18 cellular contexts compared by ENCODE assay signal in the genomic region with DNA sequence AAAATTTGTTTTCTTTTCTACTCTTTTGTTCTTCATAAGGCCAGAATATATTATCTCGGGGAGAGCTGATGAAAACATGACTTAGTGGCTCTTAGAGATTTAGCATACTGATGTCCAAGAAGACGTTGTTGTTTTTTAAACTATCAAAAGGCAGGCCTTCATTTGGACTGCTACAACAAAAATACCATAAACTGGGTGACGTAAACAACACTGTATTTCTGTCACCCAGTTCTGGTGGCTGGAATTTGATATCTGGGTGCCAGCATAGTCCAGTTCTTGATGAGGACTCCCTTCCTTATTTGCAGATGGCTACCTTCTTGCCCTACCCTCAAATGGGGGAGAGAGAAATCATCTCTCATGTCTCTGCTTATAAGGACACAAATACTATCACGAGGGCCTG. TPM values are rescaled to one million over a fixed set of nuclear protein-coding genes. Genes with fewer than 3 reads are reported as not detected.
DNase-seq lines count a peak whose midpoint lies in the region; ATAC-seq and TF ChIP-seq lines count a peak whose summit lies in the region.
"Had no signal": no experiment of that assay in that cellular context is flagged by ENCODE, and none has a peak within 500 bp of the region (broad histone marks: within the 10 kb centered on the region; RNA-seq: fewer than 3 reads in every experiment).

No MANE protein-coding gene starts in this region.

- WGBS in sigmoid colon, 2 donors = 79 to 88% methylated on average over 4 of the region's 4 CpGs

- H2AFZ ChIP-seq in ACC112 (ENCODE audit: low read length, unreplicated experiment) = no peak overlapping the region

- no peaks in the 10 kb centered on the region for H3K27me3 ChIP-seq in ACC112 (ENCODE audit: insufficient read depth, low read length)
- no peaks in the 10 kb centered on the region for H3K27me3 ChIP-seq in brain microvascular endothelial cell (replicated peaks)
- H3K27me3 ChIP-seq in sigmoid colon = no peaks in the 10 kb centered on the region
- H3K27me3 ChIP-seq: SJCRH30 had no signal

- CTCF ChIA-PET in WTC11 (lab: Charles Lee) = interaction anchor here (1.7 kb wide), 1 partner anchor 7 kb away, joined by 4 read pairs; no protein-coding TSS in a partner anchor

- H3K9me3 ChIP-seq in sigmoid colon = no peaks in the 10 kb centered on the region
- H3K9me3 ChIP-seq: A549, SJCRH30 had no signal

- DNase-seq in brain microvascular endothelial cell = no peak
- DNase-seq in left ventricle myocardium superior = no peak
- DNase-seq in sigmoid colon = no peak
- DNase-seq in WTC11 (ENCODE audit: low spot score) = no peak
- DNase-seq in globus pallidus (ENCODE audit: low spot score) = no peak
- DNase-seq in stimulated activated naive CD4-positive, alpha-beta T cell (lab: John Stamatoyannopoulos, UW) = no peak
- no peak for DNase-seq in activated effector memory CD4-positive, alpha-beta T cell treated with Interleukin-2 at 50 U/mL for 16 hours
- DNase-seq: activated CD4-positive, alpha-beta memory T cell treated with anti-CD3 and anti-CD28 coated beads, Interleukin-2, amount 10 ng/mL, durations not matched to agents 7 days and 5 days; activated naive CD8-positive, alpha-beta T cell treated with anti-CD3 and anti-CD28 coated beads, Interleukin-2, amount 50 U/mL, for 24 hours; C1 segment of cervical spinal cord; caudate nucleus; effector memory CD8-positive, alpha-beta T cell; NCI-H1105; NCI-H526; SJCRH30; stimulated activated CD4-positive, alpha-beta T cell treated with anti-CD3 and anti-CD28 coated beads, Interleukin-2, amount 100 ng/mL, for 24 hours had no signal

- no peak for TF ChIP-seq EP300 in sigmoid colon (IDR thresholded peaks at IDR 0.05)

- H3K4me3 Mint-ChIP-seq in WTC11 = no peak overlapping the region
- H3K4me3 Mint-ChIP-seq: activated CD4-positive, alpha-beta memory T cell treated with anti-CD3 and anti-CD28 coated beads, Interleukin-2, amount 10 ng/mL, durations not matched to agents 7 days and 5 days; activated naive CD8-positive, alpha-beta T cell treated with anti-CD3 and anti-CD28 coated beads, Interleukin-2, amount 50 U/mL, for 24 hours; effector memory CD8-positive, alpha-beta T cell had no signal

- H3K9me3 Mint-ChIP-seq in WTC11 = no peaks in the 10 kb centered on the region
- H3K9me3 Mint-ChIP-seq: activated CD4-positive, alpha-beta memory T cell treated with anti-CD3 and anti-CD28 coated beads, Interleukin-2, amount 10 ng/mL, durations not matched to agents 7 days and 5 days; activated naive CD8-positive, alpha-beta T cell treated with anti-CD3 and anti-CD28 coated beads, Interleukin-2, amount 50 U/mL, for 24 hours; effector memory CD8-positive, alpha-beta T cell had no signal

- H3K27me3 Mint-ChIP-seq in WTC11 (ENCODE audit: low read depth) = no peaks in the 10 kb centered on the region
- H3K27me3 Mint-ChIP-seq: activated CD4-positive, alpha-beta memory T cell treated with anti-CD3 and anti-CD28 coated beads, Interleukin-2, amount 10 ng/mL, durations not matched to agents 7 days and 5 days; activated naive CD8-positive, alpha-beta T cell treated with anti-CD3 and anti-CD28 coated beads, Interleukin-2, amount 50 U/mL, for 24 hours; effector memory CD8-positive, alpha-beta T cell had no signal

- TF ChIP-seq CTCF in brain microvascular endothelial cell (IDR thresholded peaks at IDR 0.05; ENCODE audit: low read depth, low read length, missing control alignments) (no peak), sigmoid colon (IDR thresholded peaks at IDR 0.05) (no peak), WTC11 (IDR thresholded peaks at IDR 0.05) (no peak)

- no peaks in the 10 kb centered on the region for H3K36me3 ChIP-seq in ACC112 (ENCODE audit: insufficient read depth, low read length)
- H3K36me3 ChIP-seq in brain microvascular endothelial cell (replicated peaks) = no peaks in the 10 kb centered on the region
- no peaks in the 10 kb centered on the region for H3K36me3 ChIP-seq in sigmoid colon
- H3K36me3 ChIP-seq: SJCRH30 had no signal

- in situ Hi-C loops in brain microvascular endothelial cell (cut with HindIII; ENCODE audit: low pct_ligation_motif_present, low sequenced_read_pairs) = no loop called here

- no peaks in the 10 kb centered on the region for H3K79me2 ChIP-seq in ACC112 (ENCODE audit: control insufficient read depth, insufficient read depth, low read length, unreplicated experiment)

- no peak overlapping the region for H3K4me3 ChIP-seq in ACC112 (ENCODE audit: low read depth, low read length)
- no peak overlapping the region for H3K4me3 ChIP-seq in brain microvascular endothelial cell (ENCODE audit: low read depth, low read length)
- H3K4me3 ChIP-seq in sigmoid colon = no peak overlapping the region
- H3K4me3 ChIP-seq: A549, SJCRH30 had no signal

- TF ChIP-seq POLR2A in sigmoid colon (IDR thresholded peaks at IDR 0.05) = no peak

- ATAC-seq in left ventricle myocardium superior (peak; percentile 43), WTC11 (no peak)
- ATAC-seq: A549; activated naive CD8-positive, alpha-beta T cell treated with anti-CD3 and anti-CD28 coated beads, Interleukin-2, amount 50 U/mL, for 24 hours; effector memory CD8-positive, alpha-beta T cell had no signal

- intact Hi-C loops in left ventricle myocardium superior (cut with micrococcal nuclease) (no loop called here), sigmoid colon (cut with DNase I) (loop anchor here (5.0 kb wide), 1 partner anchor 45 kb away; a partner anchor contains a TSS)

- peaks cover 20% of the 10 kb centered on the region for H3K4me1 ChIP-seq in ACC112 (ENCODE audit: control insufficient read depth, insufficient read depth, low read length, unreplicated experiment)
- H3K4me1 ChIP-seq in sigmoid colon = peaks cover 0 to 28% (median 26%) of the 10 kb centered on the region in 4 donors
- H3K4me1 ChIP-seq: SJCRH30 had no signal

- H3K27ac ChIP-seq in ACC112 (ENCODE audit: low read depth, low read length) = peak overlapping the region; percentile 34
- H3K27ac ChIP-seq in brain microvascular endothelial cell = peak overlapping the region; percentile 7
- peak overlapping the region; percentile 60 to 69 (median 67) for H3K27ac ChIP-seq in sigmoid colon
- H3K27ac ChIP-seq: A549, SJCRH30 had no signal

- H3K36me3 Mint-ChIP-seq in WTC11 = no peaks in the 10 kb centered on the region

- POLR2A ChIA-PET in WTC11 (lab: Charles Lee) = no interaction called here

- H3K27ac Mint-ChIP-seq in WTC11 = no peak overlapping the region
- H3K27ac Mint-ChIP-seq: activated CD4-positive, alpha-beta memory T cell treated with anti-CD3 and anti-CD28 coated beads, Interleukin-2, amount 10 ng/mL, durations not matched to agents 7 days and 5 days; activated naive CD8-positive, alpha-beta T cell treated with anti-CD3 and anti-CD28 coated beads, Interleukin-2, amount 50 U/mL, for 24 hours; effector memory CD8-positive, alpha-beta T cell had no signal

- H3K4me1 Mint-ChIP-seq in WTC11 = peaks cover 13% of the 10 kb centered on the region

TF ChIP-seq in WTC11, 78 proteins besides CTCF, POLR2A, EP300 and RAD21 (continues in another document):
- TF ChIP-seq PRRX2 (CRISPR knock-in tag; IDR thresholded peaks at IDR 0.05) (no peak), MYBL2 (CRISPR knock-in tag; IDR thresholded peaks at IDR 0.05) (no peak), ELF4 (CRISPR knock-in tag; IDR thresholded peaks at IDR 0.05; ENCODE audit: low read depth) (no peak)
- TF ChIP-seq, protein P1, sequence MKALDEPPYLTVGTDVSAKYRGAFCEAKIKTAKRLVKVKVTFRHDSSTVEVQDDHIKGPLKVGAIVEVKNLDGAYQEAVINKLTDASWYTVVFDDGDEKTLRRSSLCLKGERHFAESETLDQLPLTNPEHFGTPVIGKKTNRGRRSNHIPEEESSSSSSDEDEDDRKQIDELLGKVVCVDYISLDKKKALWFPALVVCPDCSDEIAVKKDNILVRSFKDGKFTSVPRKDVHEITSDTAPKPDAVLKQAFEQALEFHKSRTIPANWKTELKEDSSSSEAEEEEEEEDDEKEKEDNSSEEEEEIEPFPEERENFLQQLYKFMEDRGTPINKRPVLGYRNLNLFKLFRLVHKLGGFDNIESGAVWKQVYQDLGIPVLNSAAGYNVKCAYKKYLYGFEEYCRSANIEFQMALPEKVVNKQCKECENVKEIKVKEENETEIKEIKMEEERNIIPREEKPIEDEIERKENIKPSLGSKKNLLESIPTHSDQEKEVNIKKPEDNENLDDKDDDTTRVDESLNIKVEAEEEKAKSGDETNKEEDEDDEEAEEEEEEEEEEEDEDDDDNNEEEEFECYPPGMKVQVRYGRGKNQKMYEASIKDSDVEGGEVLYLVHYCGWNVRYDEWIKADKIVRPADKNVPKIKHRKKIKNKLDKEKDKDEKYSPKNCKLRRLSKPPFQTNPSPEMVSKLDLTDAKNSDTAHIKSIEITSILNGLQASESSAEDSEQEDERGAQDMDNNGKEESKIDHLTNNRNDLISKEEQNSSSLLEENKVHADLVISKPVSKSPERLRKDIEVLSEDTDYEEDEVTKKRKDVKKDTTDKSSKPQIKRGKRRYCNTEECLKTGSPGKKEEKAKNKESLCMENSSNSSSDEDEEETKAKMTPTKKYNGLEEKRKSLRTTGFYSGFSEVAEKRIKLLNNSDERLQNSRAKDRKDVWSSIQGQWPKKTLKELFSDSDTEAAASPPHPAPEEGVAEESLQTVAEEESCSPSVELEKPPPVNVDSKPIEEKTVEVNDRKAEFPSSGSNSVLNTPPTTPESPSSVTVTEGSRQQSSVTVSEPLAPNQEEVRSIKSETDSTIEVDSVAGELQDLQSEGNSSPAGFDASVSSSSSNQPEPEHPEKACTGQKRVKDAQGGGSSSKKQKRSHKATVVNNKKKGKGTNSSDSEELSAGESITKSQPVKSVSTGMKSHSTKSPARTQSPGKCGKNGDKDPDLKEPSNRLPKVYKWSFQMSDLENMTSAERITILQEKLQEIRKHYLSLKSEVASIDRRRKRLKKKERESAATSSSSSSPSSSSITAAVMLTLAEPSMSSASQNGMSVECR (CRISPR knock-in tag; IDR thresholded peaks at IDR 0.05; ENCODE audit: borderline replicate concordance) = no peak

RNA-seq across cellular contexts. Expression of a gene that starts 25.3 kb away (rescaled TPM):
- total RNA-seq in left ventricle myocardium superior = 53.5 TPM
- 1,000 to 10,000 TPM; 2,072 to 5,444 (median 3,070) TPM for total RNA-seq in sigmoid colon
- polyA plus RNA-seq in sigmoid colon = 100 to 1,000 TPM in 1 of 3 donors, 10 to 100 TPM in 2; 43.7 to 237 (median 78.1) TPM
- 4.4 to 7.3 TPM (median 5.3 TPM) in 3 replicates for total RNA-seq in WTC11 (2021)

RNA-seq across cellular contexts. Expression of a gene that starts 47.2 kb away (rescaled TPM):
- total RNA-seq in left ventricle myocardium superior = 2.4 TPM
- total RNA-seq in sigmoid colon = 10 to 100 TPM in 3 of 4 donors, 1 to 10 TPM in 1; 9.9 to 29.6 (median 13.2) TPM
- polyA plus RNA-seq in sigmoid colon = 10 to 100 TPM in 2 of 3 donors, 1 to 10 TPM in 1; 9.0 to 11.0 (median 10.6) TPM
- 3.9 to 4.6 TPM (median 4.2 TPM) in 3 replicates for total RNA-seq in WTC11 (2021)

Comparison
In these comparisons a context has a peak if more than half of its experiments do, and no peak if none do; other contexts are left out.
1. H3K27ac ChIP-seq: peak in every context shown above with its lines; median percentile 67 in sigmoid colon; 34 in ACC112; 7 in brain microvascular endothelial cell.
2. RNA of a gene that starts 25.3 kb away (total RNA-seq): 2,072 to 5,444 TPM in sigmoid colon; 53.5 TPM in left ventricle myocardium superior (single experiment) and 4.4 to 7.3 TPM in WTC11; every median in the first group is over 10 times any median in the second.